22 cellular contexts compared by ENCODE assay signal in genomic region chr21:46210378-46211136, GRCh38. TPM values are rescaled to one million over a fixed set of nuclear protein-coding genes. Genes with fewer than 3 reads are reported as not detected.
DNase-seq lines count a peak whose midpoint lies in the region; FAIRE-seq and TF ChIP-seq lines count a peak whose summit lies in the region.
"Had no signal": no experiment of that assay in that cellular context is flagged by ENCODE, and none has a peak within 500 bp of the region (broad histone marks: within the 10 kb centered on the region; RNA-seq: fewer than 3 reads in every experiment).

No MANE protein-coding gene starts in this region.

- TF ChIP-seq RAD21 in H1 (IDR thresholded peaks at IDR 0.05 in 1 of 2, conservative IDR thresholded peaks at IDR 0.05 in 1 of 2; ENCODE audit: low read depth in 2 of 2, low read length in 2 of 2): peak; percentile 10 to 33; a peak in 1 of 4 replicates

- WGBS in H1 (ENCODE audit: extremely low coverage in 1 of 2, insufficient coverage in 1 of 2, insufficient read length in 1 of 2, insufficient replicate concordance in 2 of 2, low coverage in 1 of 2, low lambda C conversion rate in 2 of 2, missing lambda C conversion rate in 1 of 2), 2 experiments: 90% methylated on average over 15 of the region's 16 CpGs; no CpG with 5 or more reads in 1 of the 2 experiments
- WGBS in trophoblast cell (ENCODE audit: extremely low coverage, insufficient coverage, insufficient read length): no CpG with 5 or more reads among the region's 16 CpGs

- no peak for TF ChIP-seq EP300 in H1 (IDR thresholded peaks at IDR 0.05; ENCODE audit: borderline replicate concordance in 1 of 2, low read depth in 2 of 2, low read length in 2 of 2)

- H3K4me3 ChIP-seq in NB4 (ENCODE audit: low read depth, low read length): no peak overlapping the region
- no peak overlapping the region for H3K4me3 ChIP-seq in H1 (ENCODE audit: extremely low read depth in 1 of 4, insufficient read depth in 2 of 4, low read depth in 3 of 4, low read length in 4 of 4)
- peak overlapping the region; percentile 30 for H3K4me3 ChIP-seq in trophoblast cell (ENCODE audit: low read depth, low read length)
- H3K4me3 ChIP-seq: left ventricle myocardium inferior, ovary, suprapubic skin had no signal

- CTCF ChIA-PET in H1 (lab: Charles Lee; ENCODE audit: partially characterized antibody) (interaction anchor here (0.6 to 1.0 kb wide), 5 partner anchors 9 to 238 kb away, joined by 3 read pairs; no protein-coding TSS in a partner anchor), HEK293T (lab: Yijun Ruan, JAX) (no interaction called here)

- no peak overlapping the region for H3K4ac ChIP-seq in H1 (replicated peaks; ENCODE audit: insufficient read length, low read depth, low read length)
- H3K4ac ChIP-seq in trophoblast cell (ENCODE audit: low read depth, low read length): no peak overlapping the region

- TF ChIP-seq POLR2A in NB4 (IDR thresholded peaks at IDR 0.05; ENCODE audit: extremely low read depth, insufficient read length) (no peak), H1 (IDR thresholded peaks at IDR 0.05; ENCODE audit: control extremely low read depth in 1 of 2, low read depth in 2 of 2, low read length in 2 of 2) (no peak)

- H2BK15ac ChIP-seq in H1 (ENCODE audit: low read length): no peak overlapping the region

- H3K79me1 ChIP-seq in H1 (ENCODE audit: low read depth, low read length) (no peaks in the 10 kb centered on the region), trophoblast cell (ENCODE audit: low read length) (peaks cover 11% of the 10 kb centered on the region)

- no peak overlapping the region for H2BK12ac ChIP-seq in H1 (ENCODE audit: low read depth, low read length)
- H2BK12ac ChIP-seq in trophoblast cell (ENCODE audit: low read length): no peak overlapping the region

- no peak overlapping the region for H4K12ac ChIP-seq in trophoblast cell (ENCODE audit: low read depth, low read length)

- H2BK120ac ChIP-seq in H1 (replicated peaks; ENCODE audit: low read depth, low read length) (no peak overlapping the region), trophoblast cell (ENCODE audit: insufficient read depth, low read length, poor library complexity) (no peak overlapping the region)

- H3K9ac ChIP-seq in H1 (replicated peaks in 1 of 4; ENCODE audit: extremely low read depth in 1 of 4, low read depth in 3 of 4, low read length in 3 of 4) (no peak overlapping the region), trophoblast cell (ENCODE audit: low read length) (no peak overlapping the region)

- H2AFZ ChIP-seq in H1 (ENCODE audit: low read length): no peak overlapping the region
- no peak overlapping the region for H2AFZ ChIP-seq in trophoblast cell (ENCODE audit: insufficient read depth, low read length, poor library complexity)

- TF ChIP-seq CTCF in GM12873 (IDR thresholded peaks at IDR 0.05; ENCODE audit: insufficient read depth, low read depth, low read length, missing control alignments) (peak; percentile 5), NB4 (IDR thresholded peaks at IDR 0.05; ENCODE audit: low read depth, low read length) (peak; percentile 10), H1 (IDR thresholded peaks at IDR 0.05; ENCODE audit: control extremely low read depth in 1 of 3, insufficient read depth in 1 of 3, low read depth in 1 of 3, low read length in 3 of 3) (peak in 2 of 3 experiments; percentile 28 to 44; a peak in 3 of 4 replicates)

- no peaks in the 10 kb centered on the region for H3K23me2 ChIP-seq in H1 (ENCODE audit: low read depth, low read length)

- H3K27me3 ChIP-seq in H1 (replicated peaks in 1 of 4; ENCODE audit: control insufficient read depth in 3 of 4, extremely low read depth in 1 of 4, insufficient read depth in 3 of 4, low read length in 3 of 4): no peaks in the 10 kb centered on the region
- no peaks in the 10 kb centered on the region for H3K27me3 ChIP-seq in trophoblast cell (ENCODE audit: insufficient read depth, low read length)
- H3K27me3 ChIP-seq: ovary, suprapubic skin had no signal

- H4K91ac ChIP-seq in H1 (replicated peaks; ENCODE audit: insufficient read length, low read length): no peak overlapping the region
- H4K91ac ChIP-seq in trophoblast cell (ENCODE audit: low read depth, low read length): no peak overlapping the region

- no peaks in the 10 kb centered on the region for H3K4me1 ChIP-seq in H1 (replicated peaks in 1 of 4; ENCODE audit: control insufficient read depth in 3 of 4, insufficient read depth in 4 of 4, low read length in 3 of 4)
- peaks cover 19 to 23% of the 10 kb centered on the region in 2 experiments for H3K4me1 ChIP-seq in trophoblast cell (ENCODE audit: control insufficient read depth in 1 of 2, insufficient read depth in 2 of 2, low read length in 2 of 2)
- H3K4me1 ChIP-seq: Caco-2, left ventricle myocardium inferior, suprapubic skin had no signal

- no peak overlapping the region for H3K27ac ChIP-seq in H1 (ENCODE audit: low read depth, low read length)
- H3K27ac ChIP-seq in trophoblast cell (ENCODE audit: low read depth, low read length): no peak overlapping the region
- H3K27ac ChIP-seq: left ventricle myocardium inferior, ovary, suprapubic skin had no signal

- H3K23ac ChIP-seq in H1 (ENCODE audit: insufficient read length) (no peak overlapping the region), trophoblast cell (ENCODE audit: low read length) (no peak overlapping the region)

- no peaks in the 10 kb centered on the region for H3K9me3 ChIP-seq in H1 (ENCODE audit: insufficient read depth in 2 of 2, low read depth in 1 of 2, low read length in 1 of 2)
- no peaks in the 10 kb centered on the region for H3K9me3 ChIP-seq in trophoblast cell (ENCODE audit: insufficient read depth, low read depth, low read length)
- H3K9me3 ChIP-seq: Caco-2, left ventricle myocardium inferior, ovary, suprapubic skin had no signal

- no peak overlapping the region for H2AK5ac ChIP-seq in H1 (ENCODE audit: low read depth, low read length)
- H2AK5ac ChIP-seq in trophoblast cell (ENCODE audit: low read length): no peak overlapping the region

- H3K14ac ChIP-seq in H1 (ENCODE audit: insufficient read length) (no peak overlapping the region), trophoblast cell (ENCODE audit: low read length) (no peak overlapping the region)

- no peak overlapping the region for H2BK20ac ChIP-seq in H1 (ENCODE audit: low read length)

- H3K79me2 ChIP-seq in H1 (ENCODE audit: control insufficient read depth in 1 of 2, insufficient read depth in 2 of 2, low read length in 2 of 2) (no peaks in the 10 kb centered on the region), trophoblast cell (ENCODE audit: control insufficient read depth, insufficient read depth, low read length, poor library complexity) (peaks cover 2% of the 10 kb centered on the region)

- POLR2A ChIA-PET in H1 (lab: Charles Lee; ENCODE audit: partially characterized antibody): interaction anchor here (0.8 to 1.0 kb wide), 2 partner anchors 15 to 67 kb away, joined by 3 read pairs; no protein-coding TSS in a partner anchor
- POLR2A ChIA-PET in HEK293T (lab: Yijun Ruan, JAX): no interaction called here

- no peak overlapping the region for H4K8ac ChIP-seq in H1 (ENCODE audit: extremely low read depth, insufficient read depth, low read length)
- no peak overlapping the region for H4K8ac ChIP-seq in trophoblast cell (ENCODE audit: low read depth, low read length)

- FAIRE-seq in H1 (lab: Jason Lieb, UNC): no peak
- FAIRE-seq: endothelial cell of umbilical vein had no signal

- H3K4me2 ChIP-seq in H1 (ENCODE audit: insufficient read depth in 1 of 2, low read depth in 2 of 2, low read length in 2 of 2): no peak overlapping the region
- H3K4me2 ChIP-seq in trophoblast cell (ENCODE audit: low read length): no peak overlapping the region

- no peak overlapping the region for H4K5ac ChIP-seq in H1 (ENCODE audit: insufficient read length, low read depth, low read length)

- H3K18ac ChIP-seq in H1 (ENCODE audit: extremely low read depth, low read length): no peak overlapping the region
- H3K18ac ChIP-seq in trophoblast cell (ENCODE audit: low read length): peak overlapping the region; percentile 55

- peaks cover 7 to 33% of the 10 kb centered on the region in 2 experiments for H4K20me1 ChIP-seq in H1 (replicated peaks in 1 of 2; ENCODE audit: control insufficient read depth in 1 of 2, insufficient read depth in 2 of 2, low read length in 2 of 2)

- peaks cover 10 to 33% (median 25%) of the 10 kb centered on the region in 4 experiments for H3K36me3 ChIP-seq in H1 (ENCODE audit: control insufficient read depth in 2 of 4, insufficient read depth in 4 of 4, low read length in 3 of 4)
- H3K36me3 ChIP-seq in trophoblast cell (ENCODE audit: control insufficient read depth in 1 of 2, insufficient read depth in 2 of 2, low read length in 2 of 2): peaks cover 86 to 89% of the 10 kb centered on the region in 2 experiments
- H3K36me3 ChIP-seq: ovary had no signal

- peak; percentile 21 for DNase-seq in NB4 (ENCODE audit: low read depth)
- DNase-seq in H1 (ENCODE audit: low read depth in 1 of 2, low spot score in 2 of 2): no peak
- no peak for DNase-seq in trophoblast cell
- no peak for DNase-seq in NCI-H1092 treated with DMSO at 0.1 percent for 48 hours (lab: John Stamatoyannopoulos, UW)
- DNase-seq in DMS114 treated with DMSO at 0.1 percent for 48 hours (lab: John Stamatoyannopoulos, UW; ENCODE audit: unreplicated experiment): no peak
- no peak for DNase-seq in GF-D8 (lab: John Stamatoyannopoulos, UW)
- no peak for DNase-seq in HEK293T (ENCODE audit: extremely low spot score)
- DNase-seq: activated gamma-delta T cell treated with Interleukin-2 at 50 U/mL for 16 hours; anterior cingulate cortex; Caco-2; foreskin melanocyte; HCEC 1CT; left ventricle myocardium inferior; NCI-H1436 treated with DMSO at 0.1 percent for 48 hours; NCI-H345; SHP77 treated with DMSO at 0.1 percent for 48 hours; stimulated activated CD4-positive, alpha-beta T cell treated with anti-CD3 and anti-CD28 coated beads, Interleukin-4, amount 100 ng/mL, for 1 hour; T-helper 17 cell had no signal

- H2BK5ac ChIP-seq in H1 (ENCODE audit: low read depth, low read length) (no peak overlapping the region; the same call in 1 of the 2 replicates), trophoblast cell (ENCODE audit: low read depth, low read length, poor library complexity) (no peak overlapping the region)

- H3K56ac ChIP-seq in H1 (replicated peaks; ENCODE audit: insufficient read length, low read depth, low read length): no peak overlapping the region

RNA-seq across cellular contexts. Expression of gene LSS, which starts 18.0 kb away (rescaled TPM):
- total RNA-seq in H1 (2021; fragmentation: NEBNext Ultra II Directional; extraction: Animal tissue kit (Norgen Biotek cat#: 25700)): 96.1 and 102 TPM in 2 replicates
- 123 and 139 TPM in 2 replicates for polyA plus RNA-seq in H1 (2011; rRNA removed)
- polyA plus RNA-seq in H1 (2011; cell fraction: cytosol; rRNA removed): 103 TPM
- 268 TPM for polyA plus RNA-seq in H1 (2011; cell fraction: nucleus; rRNA removed)
- 69.5 to 87.3 TPM (median 75.9 TPM) in 4 replicates for polyA plus RNA-seq in H1 (2012, experiment 1 of 2)
- polyA plus RNA-seq in H1 (2012, experiment 2 of 2): 71.3 TPM
- polyA plus RNA-seq in H1 (2013, experiment 1 of 2): 69.2 TPM
- polyA plus RNA-seq in H1 (2013, experiment 2 of 2): 66.2 TPM
- 177 and 193 TPM in 2 replicates for polyA minus RNA-seq in H1 (2011; rRNA and poly(A)+ RNA removed)
- 56.7 TPM for polyA minus RNA-seq in H1 (2011; cell fraction: cytosol; rRNA and poly(A)+ RNA removed)
- 69.8 TPM for polyA minus RNA-seq in H1 (2011; cell fraction: nucleus; rRNA and poly(A)+ RNA removed)
- 63.4 and 64.5 TPM in 2 replicates for polyA plus RNA-seq in trophoblast cell (2013)

RNA-seq across cellular contexts. Expression of gene SPATC1L, which starts 26.3 kb away (rescaled TPM):
- total RNA-seq in H1 (2021; fragmentation: NEBNext Ultra II Directional; extraction: Animal tissue kit (Norgen Biotek cat#: 25700)): 49.4 and 50.0 TPM in 2 replicates
- 24.9 and 44.8 TPM in 2 replicates for polyA plus RNA-seq in H1 (2011; rRNA removed)
- polyA plus RNA-seq in H1 (2011; cell fraction: cytosol; rRNA removed): 16.4 TPM
- 43.3 TPM for polyA plus RNA-seq in H1 (2011; cell fraction: nucleus; rRNA removed)
- 38.0 to 56.9 TPM (median 53.3 TPM) in 4 replicates for polyA plus RNA-seq in H1 (2012, experiment 1 of 2)
- polyA plus RNA-seq in H1 (2012, experiment 2 of 2): 50.4 TPM
- polyA plus RNA-seq in H1 (2013, experiment 1 of 2): 48.1 TPM
- polyA plus RNA-seq in H1 (2013, experiment 2 of 2): 48.0 TPM
- polyA minus RNA-seq in H1 (2011; rRNA and poly(A)+ RNA removed): 6.2 and 7.1 TPM in 2 replicates
- polyA minus RNA-seq in H1 (2011; cell fraction: cytosol; rRNA and poly(A)+ RNA removed): 30.3 TPM
- 21.2 TPM for polyA minus RNA-seq in H1 (2011; cell fraction: nucleus; rRNA and poly(A)+ RNA removed)
- 22.3 and 23.2 TPM in 2 replicates for polyA plus RNA-seq in trophoblast cell (2013)

RNA-seq across cellular contexts. Expression of gene FTCD, which starts 55.2 kb away (rescaled TPM):
- 3.3 and 6.0 TPM in 2 replicates for total RNA-seq in H1 (2021; fragmentation: NEBNext Ultra II Directional; extraction: Animal tissue kit (Norgen Biotek cat#: 25700))
- polyA plus RNA-seq in H1 (2011; rRNA removed): 4.9 and 7.3 TPM in 2 replicates
- 5.2 TPM for polyA plus RNA-seq in H1 (2011; cell fraction: cytosol; rRNA removed)
- polyA plus RNA-seq in H1 (2011; cell fraction: nucleus; rRNA removed): 21.4 TPM
- polyA plus RNA-seq in H1 (2012, experiment 1 of 2): 5.9 to 9.8 TPM (median 7.8 TPM) in 4 replicates
- polyA plus RNA-seq in H1 (2012, experiment 2 of 2): 2.3 TPM
- polyA plus RNA-seq in H1 (2013, experiment 1 of 2): 3.9 TPM
- 4.0 TPM for polyA plus RNA-seq in H1 (2013, experiment 2 of 2)
- polyA minus RNA-seq in H1 (2011; rRNA and poly(A)+ RNA removed): 3.0 and 4.7 TPM in 2 replicates
- 6.4 TPM for polyA minus RNA-seq in H1 (2011; cell fraction: cytosol; rRNA and poly(A)+ RNA removed)
- 6.1 TPM for polyA minus RNA-seq in H1 (2011; cell fraction: nucleus; rRNA and poly(A)+ RNA removed)
- polyA plus RNA-seq in trophoblast cell (2013): 1.0 and 1.4 TPM in 2 replicates
- total RNA-seq: suprapubic skin had no signal
